ENCODE assay signal across 14 cellular contexts in the genomic region with DNA sequence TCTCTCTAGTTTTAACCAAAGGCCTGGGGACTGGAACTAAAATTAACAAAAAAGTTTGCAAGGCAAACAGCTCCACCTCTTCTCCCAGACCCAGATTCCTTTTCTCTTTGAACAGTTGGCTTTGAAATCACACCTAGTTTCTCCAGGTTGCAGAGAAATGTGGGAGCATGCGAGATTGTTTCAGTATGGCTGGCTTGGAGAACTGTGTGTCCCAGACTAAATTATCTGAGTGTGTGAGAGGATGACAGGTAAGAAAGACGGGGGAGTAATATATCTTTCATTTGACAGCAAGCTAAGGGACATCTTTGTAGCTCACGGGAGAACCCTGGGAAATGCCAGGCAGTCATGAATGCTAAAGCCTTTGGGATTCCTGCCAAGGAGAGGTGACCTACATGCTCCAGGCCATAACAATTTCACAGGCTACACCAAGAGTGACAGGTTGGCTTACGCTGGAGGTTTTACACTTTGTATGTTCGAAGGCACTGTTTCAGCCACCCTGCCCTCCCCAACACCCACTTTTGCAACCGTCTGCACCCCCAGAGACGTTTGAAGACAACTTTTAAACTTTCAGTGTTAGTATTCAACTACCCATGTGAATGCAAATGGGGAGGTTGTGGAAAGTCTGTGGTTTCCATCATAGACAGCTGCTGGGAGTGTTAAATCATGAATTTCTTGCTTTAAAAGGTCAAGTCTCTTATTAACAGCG.
DNase-seq lines count a peak whose midpoint lies in the region; ATAC-seq and TF ChIP-seq lines count a peak whose summit lies in the region.
"Had no signal": no experiment of that assay in that cellular context is flagged by ENCODE, and none has a peak within 500 bp of the region (broad histone marks: within the 10 kb centered on the region; RNA-seq: fewer than 3 reads in every experiment).

No MANE protein-coding gene starts in this region.

- no peak overlapping the region for H3K4me3 ChIP-seq in GM23338
- H3K4me3 ChIP-seq: gastrocnemius medialis, left lung had no signal

- no peak overlapping the region for H3K4me3 Mint-ChIP-seq in GM23338
- H3K4me3 Mint-ChIP-seq in stimulated activated naive CD8-positive, alpha-beta T cell treated with anti-CD3 and anti-CD28 coated beads, Interleukin-15, amount 100 ng/mL, for 72 hours: no peak overlapping the region
- no peak overlapping the region for H3K4me3 Mint-ChIP-seq in activated T-cell treated with anti-CD3 and anti-CD28 coated beads, Interleukin-2, amount 50 U/mL, for 72 hours
- H3K4me3 Mint-ChIP-seq: dendritic cell treated with granulocyte-macrophage colony-stimulating factor and Interleukin-4, amounts not matched to agents 40 ng/mL and 50 ng/mL, for 4 days had no signal

- H3K36me3 ChIP-seq in GM23338 (ENCODE audit: insufficient read depth): no peaks in the 10 kb centered on the region
- H3K36me3 ChIP-seq: gastrocnemius medialis, left lung had no signal

- H3K79me2 ChIP-seq in GM23338 (replicated peaks; ENCODE audit: insufficient read depth): no peaks in the 10 kb centered on the region

- no peak overlapping the region for H3K4me2 ChIP-seq in GM23338

- no peak overlapping the region for H3K27ac ChIP-seq in GM23338 (ENCODE audit: low read depth)
- H3K27ac ChIP-seq: gastrocnemius medialis, left lung had no signal

- ATAC-seq in GM19025 (IDR thresholded peaks at IDR 0.05; ENCODE audit: low read depth, unreplicated experiment): peak; percentile 86
- ATAC-seq in GM23338: no peak
- peak; percentile 90 for ATAC-seq in HG03442 (IDR thresholded peaks at IDR 0.05; ENCODE audit: unreplicated experiment)
- no peak for ATAC-seq in stimulated activated naive CD8-positive, alpha-beta T cell treated with anti-CD3 and anti-CD28 coated beads, Interleukin-15, amount 100 ng/mL, for 72 hours
- ATAC-seq in activated T-cell treated with anti-CD3 and anti-CD28 coated beads, Interleukin-2, amount 50 U/mL, for 72 hours (replicated peaks in 1 of 2): no peak
- ATAC-seq: activated naive CD4-positive, alpha-beta T cell treated with anti-CD3 and anti-CD28 coated beads, Interleukin-2, amount 50 U/mL, for 72 hours; gastrocnemius medialis had no signal

- no peaks in the 10 kb centered on the region for H3K27me3 Mint-ChIP-seq in GM23338 (ENCODE audit: insufficient read depth, low read depth, poor library complexity)
- no peaks in the 10 kb centered on the region for H3K27me3 Mint-ChIP-seq in stimulated activated naive CD8-positive, alpha-beta T cell treated with anti-CD3 and anti-CD28 coated beads, Interleukin-15, amount 100 ng/mL, for 72 hours
- H3K27me3 Mint-ChIP-seq in activated T-cell treated with anti-CD3 and anti-CD28 coated beads, Interleukin-2, amount 50 U/mL, for 72 hours (ENCODE audit: low read depth): no peaks in the 10 kb centered on the region
- H3K27me3 Mint-ChIP-seq: dendritic cell treated with granulocyte-macrophage colony-stimulating factor and Interleukin-4, amounts not matched to agents 40 ng/mL and 50 ng/mL, for 4 days had no signal

- no peak for DNase-seq in GM23338 (ENCODE audit: low spot score)
- DNase-seq in putamen (ENCODE audit: low spot score): peak; percentile 30
- no peak for DNase-seq in stimulated activated naive CD8-positive, alpha-beta T cell treated with anti-CD3 and anti-CD28 coated beads, Interleukin-15, amount 100 ng/mL, for 72 hours
- no peak for DNase-seq in KG1 (lab: John Stamatoyannopoulos, UW)
- DNase-seq in activated T-cell treated with anti-CD3 and anti-CD28 coated beads, Interleukin-2, amount 50 U/mL, for 72 hours: no peak
- DNase-seq: activated CD4-positive, alpha-beta T cell treated with anti-CD3 and anti-CD28 coated beads, Interleukin-2, amount 50 U/mL, for 48 hours; gastrocnemius medialis; left lung; MV-4-11; stimulated activated CD4-positive, alpha-beta T cell treated with anti-CD3 and anti-CD28 coated beads, Interleukin-4, amount 100 ng/mL, for 1 hour had no signal

- H3K36me3 Mint-ChIP-seq in GM23338 (ENCODE audit: low read depth): no peaks in the 10 kb centered on the region
- H3K36me3 Mint-ChIP-seq in activated T-cell treated with anti-CD3 and anti-CD28 coated beads, Interleukin-2, amount 50 U/mL, for 72 hours (ENCODE audit: insufficient read depth in 2 of 2): no peaks in the 10 kb centered on the region
- H3K36me3 Mint-ChIP-seq: activated naive CD4-positive, alpha-beta T cell treated with anti-CD3 and anti-CD28 coated beads, Interleukin-2, amount 50 U/mL, for 72 hours had no signal

- no peak overlapping the region for H3K27ac Mint-ChIP-seq in GM23338
- no peak overlapping the region for H3K27ac Mint-ChIP-seq in stimulated activated naive CD8-positive, alpha-beta T cell treated with anti-CD3 and anti-CD28 coated beads, Interleukin-15, amount 100 ng/mL, for 72 hours
- no peak overlapping the region for H3K27ac Mint-ChIP-seq in activated T-cell treated with anti-CD3 and anti-CD28 coated beads, Interleukin-2, amount 50 U/mL, for 72 hours
- H3K27ac Mint-ChIP-seq: activated naive CD4-positive, alpha-beta T cell treated with anti-CD3 and anti-CD28 coated beads, Interleukin-2, amount 50 U/mL, for 72 hours; dendritic cell treated with granulocyte-macrophage colony-stimulating factor and Interleukin-4, amounts not matched to agents 40 ng/mL and 50 ng/mL, for 4 days had no signal

- no peaks in the 10 kb centered on the region for H3K27me3 ChIP-seq in GM23338 (ENCODE audit: insufficient read depth)
- H3K27me3 ChIP-seq: gastrocnemius medialis, left lung had no signal

- H3K4me1 ChIP-seq in GM23338 (ENCODE audit: insufficient read depth): no peaks in the 10 kb centered on the region
- H3K4me1 ChIP-seq: gastrocnemius medialis, left lung had no signal

- peaks cover 2% of the 10 kb centered on the region; the same call in 1 of the 3 replicates for H3K4me1 Mint-ChIP-seq in GM23338
- H3K4me1 Mint-ChIP-seq in stimulated activated naive CD8-positive, alpha-beta T cell treated with anti-CD3 and anti-CD28 coated beads, Interleukin-15, amount 100 ng/mL, for 72 hours: no peaks in the 10 kb centered on the region
- no peaks in the 10 kb centered on the region for H3K4me1 Mint-ChIP-seq in activated T-cell treated with anti-CD3 and anti-CD28 coated beads, Interleukin-2, amount 50 U/mL, for 72 hours (ENCODE audit: low read depth)

- no peak for TF ChIP-seq CTCF in GM23338 (conservative IDR thresholded peaks at IDR 0.05; ENCODE audit: low read depth in 2 of 2)

- peak overlapping the region; percentile 56 for H2AFZ ChIP-seq in GM23338

- H3K9me3 Mint-ChIP-seq in GM23338: no peaks in the 10 kb centered on the region
- H3K9me3 Mint-ChIP-seq in stimulated activated naive CD8-positive, alpha-beta T cell treated with anti-CD3 and anti-CD28 coated beads, Interleukin-15, amount 100 ng/mL, for 72 hours: no peaks in the 10 kb centered on the region
- peaks cover 0 to 2% of the 10 kb centered on the region in 2 donors for H3K9me3 Mint-ChIP-seq in activated T-cell treated with anti-CD3 and anti-CD28 coated beads, Interleukin-2, amount 50 U/mL, for 72 hours
- H3K9me3 Mint-ChIP-seq: activated naive CD4-positive, alpha-beta T cell treated with anti-CD3 and anti-CD28 coated beads, Interleukin-2, amount 50 U/mL, for 72 hours; dendritic cell treated with granulocyte-macrophage colony-stimulating factor and Interleukin-4, amounts not matched to agents 40 ng/mL and 50 ng/mL, for 4 days had no signal

- H3K9me2 ChIP-seq in GM23338 (ENCODE audit: insufficient read depth): no peaks in the 10 kb centered on the region

- H3F3A ChIP-seq in GM23338 (replicated peaks; ENCODE audit: low read depth): no peaks in the 10 kb centered on the region

- no peaks in the 10 kb centered on the region; the same call in 1 of the 2 replicates for H4K20me1 ChIP-seq in GM23338 (replicated peaks; ENCODE audit: insufficient read depth)

TF ChIP-seq in GM23338, 12 proteins besides CTCF, POLR2A, EP300 and RAD21 (continues in another document):
- TF ChIP-seq POLR2AphosphoS5 (IDR thresholded peaks at IDR 0.05; ENCODE audit: low read depth) (no peak), EZH2 (IDR thresholded peaks at IDR 0.05; ENCODE audit: low read depth, unreplicated experiment) (no peak), NANOG (IDR thresholded peaks at IDR 0.05; ENCODE audit: borderline replicate concordance) (no peak)

Comparison
In these comparisons a context has a peak if more than half of its experiments do, and no peak if none do; other contexts are left out.
1. ATAC-seq: peak in GM19025 (single experiment) and HG03442 (single experiment); none in GM23338 (single experiment), stimulated activated naive CD8-positive, alpha-beta T cell treated with anti-CD3 and anti-CD28 coated beads, Interleukin-15, amount 100 ng/mL, for 72 hours (single experiment) and activated T-cell treated with anti-CD3 and anti-CD28 coated beads, Interleukin-2, amount 50 U/mL, for 72 hours (0 of 2).